In genomic region chr6:154445417-154445816, GRCh38 we compare ENCODE assay signal across 18 cellular contexts.
A peak's percentile ranks its signal among the peaks of the same experiment; 100 is the strongest.
DNase-seq lines count a peak whose midpoint lies in the region; ATAC-seq and TF ChIP-seq lines count a peak whose summit lies in the region.
"Had no signal": no experiment of that assay in that cellular context is flagged by ENCODE, and none has a peak within 500 bp of the region (broad histone marks: within the 10 kb centered on the region; RNA-seq: fewer than 3 reads in every experiment).

No MANE protein-coding gene starts in this region.

- H4K20me1 ChIP-seq in hepatocyte (ENCODE audit: insufficient read depth, poor library complexity, severe bottlenecking) = peaks cover 3% of the 10 kb centered on the region
- H4K20me1 ChIP-seq: BLaER1 had no signal

- CTCF ChIA-PET in CD4-positive, alpha-beta T cell (lab: Charles Lee) = no interaction called here

- H3K9me2 ChIP-seq in hepatocyte (replicated peaks; ENCODE audit: insufficient read depth) = no peaks in the 10 kb centered on the region

- 39% methylated on average over 2 of the region's 2 CpGs for WGBS in hepatocyte (ENCODE audit: low lambda C conversion rate, missing lambda C conversion rate)

- no peaks in the 10 kb centered on the region for H3K9me3 ChIP-seq in right atrium auricular region
- no peaks in the 10 kb centered on the region for H3K9me3 ChIP-seq in hepatocyte (ENCODE audit: low read depth)
- no peaks in the 10 kb centered on the region for H3K9me3 ChIP-seq in muscle layer of duodenum (ENCODE audit: control insufficient read depth in 1 of 2, low read length in 2 of 2)
- H3K9me3 ChIP-seq in CD4-positive, alpha-beta T cell (ENCODE audit: control insufficient read depth, low read length) = no peaks in the 10 kb centered on the region
- H3K9me3 ChIP-seq: BLaER1 had no signal

- H3K4me2 ChIP-seq in hepatocyte = peak overlapping the region; percentile 10
- H3K4me2 ChIP-seq: BLaER1, GM23338 had no signal

- TF ChIP-seq CTCF in right atrium auricular region (IDR thresholded peaks at IDR 0.05) = no peak
- no peak for TF ChIP-seq CTCF in hepatocyte (IDR thresholded peaks at IDR 0.05; ENCODE audit: poor library complexity)
- no peak for TF ChIP-seq CTCF in CD4-positive, alpha-beta T cell (IDR thresholded peaks at IDR 0.05)
- no peak for TF ChIP-seq CTCF in nephron progenitor cell (IDR thresholded peaks at IDR 0.05)

- no peaks in the 10 kb centered on the region for H3K36me3 Mint-ChIP-seq in CD4-positive, alpha-beta T cell (ENCODE audit: low read depth)
- H3K36me3 Mint-ChIP-seq in nephron progenitor cell (ENCODE audit: low read depth) = peaks cover 78% of the 10 kb centered on the region
- H3K36me3 Mint-ChIP-seq: CD14-positive monocyte; CD8-positive, alpha-beta T cell had no signal

- H3K4me1 ChIP-seq in right atrium auricular region (peaks cover 2 to 37% of the 10 kb centered on the region in 2 donors), hepatocyte (ENCODE audit: insufficient read depth) (peaks cover 11% of the 10 kb centered on the region), muscle layer of duodenum (ENCODE audit: control insufficient read depth in 1 of 2, insufficient read depth in 2 of 2, low read length in 2 of 2) (peaks cover 5 to 9% of the 10 kb centered on the region in 2 donors)

- H3K27ac ChIP-seq in right atrium auricular region (peak overlapping the region; percentile 27 to 69), hepatocyte (no peak overlapping the region), muscle layer of duodenum (ENCODE audit: low read length) (peak overlapping the region; percentile 18)
- no peak overlapping the region for H3K27ac ChIP-seq in CD4-positive, alpha-beta T cell (ENCODE audit: low read depth, low read length)
- H3K27ac ChIP-seq: BLaER1 had no signal

- H3K4me3 ChIP-seq in right atrium auricular region (no peak overlapping the region), hepatocyte (no peak overlapping the region), muscle layer of duodenum (ENCODE audit: low read depth in 1 of 2, low read length in 2 of 2) (no peak overlapping the region)
- H3K4me3 ChIP-seq: BLaER1, GM23338 had no signal

- H3K36me3 ChIP-seq in right atrium auricular region = peaks cover 7% of the 10 kb centered on the region
- H3K36me3 ChIP-seq in hepatocyte (replicated peaks; ENCODE audit: insufficient read depth, low read depth) = no peaks in the 10 kb centered on the region
- H3K36me3 ChIP-seq in muscle layer of duodenum (ENCODE audit: control insufficient read depth in 1 of 2, insufficient read depth in 2 of 2, low read length in 2 of 2) = peaks cover 0 to 3% of the 10 kb centered on the region in 2 donors

- H3K9me3 Mint-ChIP-seq in CD4-positive, alpha-beta T cell = no peaks in the 10 kb centered on the region
- H3K9me3 Mint-ChIP-seq in nephron progenitor cell = peaks cover 3% of the 10 kb centered on the region
- H3K9me3 Mint-ChIP-seq: CD8-positive, alpha-beta T cell; GM23338 had no signal

- no peak for ATAC-seq in CD4-positive, alpha-beta T cell (ENCODE audit: poor library complexity)
- ATAC-seq in HG03571 (IDR thresholded peaks at IDR 0.05; ENCODE audit: unreplicated experiment) = no peak
- ATAC-seq: CD8-positive, alpha-beta T cell; GM23338; HCT116 had no signal

- no peak overlapping the region for H3K27ac Mint-ChIP-seq in CD4-positive, alpha-beta T cell
- no peak overlapping the region for H3K27ac Mint-ChIP-seq in nephron progenitor cell
- H3K27ac Mint-ChIP-seq: CD8-positive, alpha-beta T cell had no signal

- H3K4me1 Mint-ChIP-seq in CD4-positive, alpha-beta T cell (ENCODE audit: low read depth) = no peaks in the 10 kb centered on the region
- H3K4me1 Mint-ChIP-seq in nephron progenitor cell = peaks cover 34% of the 10 kb centered on the region
- H3K4me1 Mint-ChIP-seq: CD14-positive monocyte, GM23338 had no signal

- no peaks in the 10 kb centered on the region for H3K27me3 ChIP-seq in right atrium auricular region
- no peaks in the 10 kb centered on the region for H3K27me3 ChIP-seq in hepatocyte
- no peaks in the 10 kb centered on the region for H3K27me3 ChIP-seq in muscle layer of duodenum (ENCODE audit: low read depth, low read length)
- H3K27me3 ChIP-seq in CD4-positive, alpha-beta T cell (ENCODE audit: control insufficient read depth, insufficient read depth, low read length) = peaks cover 7% of the 10 kb centered on the region
- H3K27me3 ChIP-seq: BLaER1 had no signal

- no peak overlapping the region for H3K4me3 Mint-ChIP-seq in CD4-positive, alpha-beta T cell
- H3K4me3 Mint-ChIP-seq in nephron progenitor cell = no peak overlapping the region
- H3K4me3 Mint-ChIP-seq: CD14-positive monocyte; CD8-positive, alpha-beta T cell; GM23338 had no signal

- POLR2A ChIA-PET in CD4-positive, alpha-beta T cell (lab: Charles Lee) = no interaction called here

- no peak for DNase-seq in right atrium auricular region (ENCODE audit: low spot score)
- no peak for DNase-seq in cardiac septum (ENCODE audit: low spot score)
- no peak for DNase-seq in hepatocyte (ENCODE audit: low spot score)
- no peak for DNase-seq in cortex of kidney (lab: John Stamatoyannopoulos, UW)
- no peak for DNase-seq in CD4-positive, alpha-beta T cell
- DNase-seq in nephron progenitor cell = no peak
- DNase-seq: 8988T; Calu3; CD8-positive, alpha-beta T cell; DMS79 treated with DMSO at 0.1 percent for 48 hours; GF-D8; IMR-90 had no signal

- H3K79me2 ChIP-seq in hepatocyte = peaks cover 61% of the 10 kb centered on the region

- peaks cover 4% of the 10 kb centered on the region for H3K27me3 Mint-ChIP-seq in CD4-positive, alpha-beta T cell
- H3K27me3 Mint-ChIP-seq in nephron progenitor cell (ENCODE audit: low read depth, poor library complexity) = no peaks in the 10 kb centered on the region

- intact Hi-C loops in cardiac septum (cut with DNase I) = no loop called here
- intact Hi-C loops in CD4-positive, alpha-beta T cell (cut with DNase I, micrococcal nuclease) = no loop called here

- H2AFZ ChIP-seq in hepatocyte = no peak overlapping the region
- H2AFZ ChIP-seq: GM23338 had no signal

Comparison
In these comparisons a context has a peak if more than half of its experiments do, and no peak if none do; other contexts are left out.
1. H3K27ac ChIP-seq: peak in right atrium auricular region (2 of 2) and muscle layer of duodenum (single experiment); none in hepatocyte (single experiment) and CD4-positive, alpha-beta T cell (single experiment).